ENCODE assay signal across 33 cellular contexts in the genomic region with DNA sequence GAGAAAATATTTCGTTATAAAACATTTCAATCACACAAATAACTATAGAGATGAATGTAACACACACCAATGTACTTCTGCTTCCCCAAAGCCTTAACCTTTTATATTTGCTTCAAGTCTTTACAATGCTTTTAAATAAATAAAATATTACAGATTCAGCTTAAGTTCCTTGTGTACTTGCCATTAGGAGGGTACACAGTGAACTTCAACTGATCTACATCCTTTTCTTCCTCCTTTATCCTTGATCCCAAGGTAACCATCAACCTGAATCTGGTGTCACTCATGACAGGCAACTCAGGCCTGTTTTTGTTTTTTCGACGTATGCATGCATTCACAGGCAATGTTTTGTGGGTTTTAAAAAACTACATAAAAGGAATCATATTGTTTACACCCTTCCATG. TPM values are rescaled to one million over a fixed set of nuclear protein-coding genes. Genes with fewer than 3 reads are reported as not detected.
DNase-seq lines count a peak whose midpoint lies in the region; ATAC-seq, FAIRE-seq and TF ChIP-seq lines count a peak whose summit lies in the region.
"Had no signal": no experiment of that assay in that cellular context is flagged by ENCODE, and none has a peak within 500 bp of the region (broad histone marks: within the 10 kb centered on the region; RNA-seq: fewer than 3 reads in every experiment).

No MANE protein-coding gene starts in this region.

- POLR2A ChIA-PET in H1 (lab: Charles Lee; ENCODE audit: partially characterized antibody) = interaction anchor here (2.6 kb wide), 1 partner anchor 9 kb away, joined by 10 read pairs; a partner anchor contains a TSS
- POLR2A ChIA-PET in CD4-positive, alpha-beta T cell (lab: Charles Lee) = no interaction called here

- no peak overlapping the region for H3K9ac ChIP-seq in H1 (replicated peaks in 1 of 4; ENCODE audit: extremely low read depth in 1 of 4, low read depth in 3 of 4, low read length in 3 of 4)
- H3K9ac ChIP-seq: BLaER1; BLaER1 treated with 17β-estradiol and CSF1 and Interleukin-3, amounts not matched to agents 10 nM and 100 nM had no signal

- no peaks in the 10 kb centered on the region for H3K79me2 ChIP-seq in H1 (ENCODE audit: control insufficient read depth in 1 of 2, insufficient read depth in 2 of 2, low read length in 2 of 2)

- no peak for FAIRE-seq in H1 (lab: Jason Lieb, UNC)
- FAIRE-seq: A204.1, A549, D721Med had no signal

- TF ChIP-seq POLR2A in H1 (IDR thresholded peaks at IDR 0.05; ENCODE audit: control extremely low read depth in 1 of 2, low read depth in 2 of 2, low read length in 2 of 2) = no peak

- H3K18ac ChIP-seq in H1 (ENCODE audit: extremely low read depth, low read length) = no peak overlapping the region

- H2BK20ac ChIP-seq in H1 (ENCODE audit: low read length) = 0 out of 2 replicates have a peak overlapping the region, but pooled peaks have one; percentile 36

- no peak overlapping the region for H3K23ac ChIP-seq in H1 (ENCODE audit: insufficient read length)

- H2BK15ac ChIP-seq in H1 (ENCODE audit: low read length) = no peak overlapping the region

- no peaks in the 10 kb centered on the region for H3K4me1 Mint-ChIP-seq in CD4-positive, alpha-beta T cell (ENCODE audit: low read depth)
- H3K4me1 Mint-ChIP-seq: CD14-positive monocyte; CD4-positive, alpha-beta memory T cell; CD4-positive, CD25-positive, alpha-beta regulatory T cell; CD8-positive, alpha-beta memory T cell had no signal

- no peak overlapping the region for H2BK12ac ChIP-seq in H1 (ENCODE audit: low read depth, low read length)

- intact Hi-C loops in CD4-positive, alpha-beta T cell (cut with DNase I, micrococcal nuclease) = no loop called here

- no peak overlapping the region for H4K91ac ChIP-seq in H1 (replicated peaks; ENCODE audit: insufficient read length, low read length)

- H3K27me3 Mint-ChIP-seq in CD4-positive, alpha-beta T cell = peaks cover 22% of the 10 kb centered on the region
- H3K27me3 Mint-ChIP-seq: CD4-positive, alpha-beta memory T cell had no signal

- H3K4ac ChIP-seq in H1 (replicated peaks; ENCODE audit: insufficient read length, low read depth, low read length) = no peak overlapping the region

- no peaks in the 10 kb centered on the region for H3K36me3 ChIP-seq in H1 (ENCODE audit: control insufficient read depth in 2 of 4, insufficient read depth in 4 of 4, low read length in 3 of 4)
- H3K36me3 ChIP-seq: BE2C; BLaER1; BLaER1 treated with 17β-estradiol and CSF1 and Interleukin-3, amounts not matched to agents 10 nM and 100 nM had no signal

- no peak overlapping the region for H4K8ac ChIP-seq in H1 (ENCODE audit: extremely low read depth, insufficient read depth, low read length)

- no peak for ATAC-seq in CD4-positive, alpha-beta T cell (ENCODE audit: poor library complexity)
- ATAC-seq: A549; CD8-positive, alpha-beta T cell had no signal

- no peaks in the 10 kb centered on the region for H3K23me2 ChIP-seq in H1 (ENCODE audit: low read depth, low read length)

- H3K56ac ChIP-seq in H1 (replicated peaks; ENCODE audit: insufficient read length, low read depth, low read length) = no peak overlapping the region

- no peak overlapping the region for H2BK5ac ChIP-seq in H1 (ENCODE audit: low read depth, low read length)

- 99% methylated on average over 3 of the region's 3 CpGs; no CpG with 5 or more reads in 1 of the 2 experiments for WGBS in H1 (ENCODE audit: extremely low coverage in 1 of 2, insufficient coverage in 1 of 2, insufficient read length in 1 of 2, insufficient replicate concordance in 2 of 2, low coverage in 1 of 2, low lambda C conversion rate in 2 of 2, missing lambda C conversion rate in 1 of 2), 2 experiments

- H3K9me3 ChIP-seq in H1 (ENCODE audit: insufficient read depth in 2 of 2, low read depth in 1 of 2, low read length in 1 of 2) = no peaks in the 10 kb centered on the region
- H3K9me3 ChIP-seq in CD4-positive, alpha-beta T cell (ENCODE audit: control insufficient read depth, low read length) = no peaks in the 10 kb centered on the region
- H3K9me3 ChIP-seq: A549; BE2C; BLaER1; BLaER1 treated with 17β-estradiol and CSF1 and Interleukin-3, amounts not matched to agents 10 nM and 100 nM; Caco-2 had no signal

- H2BK120ac ChIP-seq in H1 (replicated peaks; ENCODE audit: low read depth, low read length) = peak overlapping the region; percentile 87

- TF ChIP-seq RAD21 in H1 (IDR thresholded peaks at IDR 0.05 in 1 of 2, conservative IDR thresholded peaks at IDR 0.05 in 1 of 2; ENCODE audit: low read depth in 2 of 2, low read length in 2 of 2) = no peak

- H3K4me3 ChIP-seq in LNCaP clone FGC (ENCODE audit: low read depth, low read length) (no peak overlapping the region), H1 (ENCODE audit: extremely low read depth in 1 of 4, insufficient read depth in 2 of 4, low read depth in 3 of 4, low read length in 4 of 4) (no peak overlapping the region)
- H3K4me3 ChIP-seq: A549; BLaER1; BLaER1 treated with 17β-estradiol and CSF1 and Interleukin-3, amounts not matched to agents 10 nM and 100 nM had no signal

- H4K20me1 ChIP-seq in H1 (replicated peaks in 1 of 2; ENCODE audit: control insufficient read depth in 1 of 2, insufficient read depth in 2 of 2, low read length in 2 of 2) = no peaks in the 10 kb centered on the region
- H4K20me1 ChIP-seq: BLaER1; BLaER1 treated with 17β-estradiol and CSF1 and Interleukin-3, amounts not matched to agents 10 nM and 100 nM had no signal

- H3K9me3 Mint-ChIP-seq in CD4-positive, alpha-beta T cell = no peaks in the 10 kb centered on the region
- H3K9me3 Mint-ChIP-seq: CD14-positive monocyte; CD4-positive, alpha-beta memory T cell; CD4-positive, CD25-positive, alpha-beta regulatory T cell; CD8-positive, alpha-beta memory T cell; CD8-positive, alpha-beta T cell had no signal

- CTCF ChIA-PET in H1 (lab: Charles Lee; ENCODE audit: partially characterized antibody) = interaction anchor here (0.6 to 1.3 kb wide), 2 partner anchors 41 to 66 kb away, joined by 3 to 7 read pairs; no protein-coding TSS in a partner anchor
- CTCF ChIA-PET in CD4-positive, alpha-beta T cell (lab: Charles Lee) = no interaction called here

- H3K4me1 ChIP-seq in H1 (replicated peaks in 1 of 4; ENCODE audit: control insufficient read depth in 3 of 4, insufficient read depth in 4 of 4, low read length in 3 of 4) = peaks cover 0 to 8% (median 5%) of the 10 kb centered on the region in 4 experiments; a peak in 4 of 7 replicates
- H3K4me1 ChIP-seq: BE2C, Caco-2 had no signal

- H3K4me2 ChIP-seq in H1 (ENCODE audit: insufficient read depth in 1 of 2, low read depth in 2 of 2, low read length in 2 of 2) = no peak overlapping the region
- H3K4me2 ChIP-seq: A549, BLaER1 had no signal

- DNase-seq in LNCaP clone FGC (ENCODE audit: low read depth) = peak; percentile 86
- DNase-seq in H1 (ENCODE audit: low read depth in 1 of 2, low spot score in 2 of 2) = no peak
- no peak for DNase-seq in medulla oblongata (ENCODE audit: extremely low spot score)
- no peak for DNase-seq in NCI-H1105 treated with DMSO at 0.1 percent for 48 hours (lab: John Stamatoyannopoulos, UW)
- DNase-seq in CD4-positive, alpha-beta T cell = no peak
- DNase-seq: 8988T; ACHN; AML-193; BE2C; C1 segment of cervical spinal cord; Caco-2; Calu3; CD4-positive, alpha-beta memory T cell; CD4-positive, CD25-positive, alpha-beta regulatory T cell; CD8-positive, alpha-beta memory T cell; CD8-positive, alpha-beta T cell; COR-L47; DMS 273 treated with DMSO at 0.1 percent for 48 hours; DMS153; DMS53; DMS79; DMS79 treated with DMSO at 0.1 percent for 48 hours; DND-41; EL had no signal

- H3K79me1 ChIP-seq in H1 (ENCODE audit: low read depth, low read length) = no peaks in the 10 kb centered on the region

- TF ChIP-seq CTCF in LNCaP clone FGC (IDR thresholded peaks at IDR 0.05; ENCODE audit: control insufficient read depth, extremely low read depth, insufficient read depth) = no peak
- no peak for TF ChIP-seq CTCF in VCaP (conservative IDR thresholded peaks at IDR 0.05)
- TF ChIP-seq CTCF in H1 (IDR thresholded peaks at IDR 0.05; ENCODE audit: control extremely low read depth in 1 of 3, insufficient read depth in 1 of 3, low read depth in 1 of 3, low read length in 3 of 3) = no peak
- no peak for TF ChIP-seq CTCF in CD4-positive, alpha-beta T cell (IDR thresholded peaks at IDR 0.05)

- no peak overlapping the region for H3K27ac Mint-ChIP-seq in CD4-positive, alpha-beta T cell
- H3K27ac Mint-ChIP-seq: B cell; CD14-positive monocyte; CD4-positive, alpha-beta memory T cell; CD4-positive, CD25-positive, alpha-beta regulatory T cell; CD8-positive, alpha-beta memory T cell; CD8-positive, alpha-beta T cell had no signal

- H4K5ac ChIP-seq in H1 (ENCODE audit: insufficient read length, low read depth, low read length) = no peak overlapping the region

- no peak overlapping the region for H3K4me3 Mint-ChIP-seq in CD4-positive, alpha-beta T cell
- H3K4me3 Mint-ChIP-seq: B cell; CD14-positive monocyte; CD4-positive, alpha-beta memory T cell; CD4-positive, CD25-positive, alpha-beta regulatory T cell; CD8-positive, alpha-beta memory T cell; CD8-positive, alpha-beta T cell had no signal

- H2AFZ ChIP-seq in H1 (ENCODE audit: low read length) = no peak overlapping the region

- no peak overlapping the region for H2AK5ac ChIP-seq in H1 (ENCODE audit: low read depth, low read length)

- no peaks in the 10 kb centered on the region for H3K36me3 Mint-ChIP-seq in CD4-positive, alpha-beta T cell (ENCODE audit: low read depth)
- H3K36me3 Mint-ChIP-seq: CD14-positive monocyte; CD4-positive, alpha-beta memory T cell; CD4-positive, CD25-positive, alpha-beta regulatory T cell; CD8-positive, alpha-beta T cell had no signal

- TF ChIP-seq EP300 in H1 (IDR thresholded peaks at IDR 0.05; ENCODE audit: borderline replicate concordance in 1 of 2, low read depth in 2 of 2, low read length in 2 of 2) = no peak

- no peaks in the 10 kb centered on the region for H3K27me3 ChIP-seq in H1 (replicated peaks in 1 of 4; ENCODE audit: control insufficient read depth in 3 of 4, extremely low read depth in 1 of 4, insufficient read depth in 3 of 4, low read length in 3 of 4)
- H3K27me3 ChIP-seq in CD4-positive, alpha-beta T cell (ENCODE audit: control insufficient read depth, insufficient read depth, low read length) = no peaks in the 10 kb centered on the region
- H3K27me3 ChIP-seq: BLaER1; BLaER1 treated with 17β-estradiol and CSF1 and Interleukin-3, amounts not matched to agents 10 nM and 100 nM had no signal

- H3K27ac ChIP-seq in VCaP = peak overlapping the region; percentile 83
- H3K27ac ChIP-seq in H1 (ENCODE audit: low read depth, low read length) = no peak overlapping the region
- no peak overlapping the region for H3K27ac ChIP-seq in CD4-positive, alpha-beta T cell (ENCODE audit: low read depth, low read length)
- H3K27ac ChIP-seq: 22Rv1; A549; BLaER1; BLaER1 treated with 17β-estradiol and CSF1 and Interleukin-3, amounts not matched to agents 10 nM and 100 nM had no signal

- no peak overlapping the region for H3K14ac ChIP-seq in H1 (ENCODE audit: insufficient read length)

RNA-seq across cellular contexts. Expression of a gene that starts 9.3 kb away (rescaled TPM):
- total RNA-seq in H1 (2021; fragmentation: NEBNext Ultra II Directional; extraction: Animal tissue kit (Norgen Biotek cat#: 25700)) = 110 and 120 TPM in 2 replicates
- 156 and 195 TPM in 2 replicates for polyA plus RNA-seq in H1 (2011; rRNA removed)
- polyA plus RNA-seq in H1 (2011; cell fraction: cytosol; rRNA removed) = 142 TPM
- polyA plus RNA-seq in H1 (2011; cell fraction: nucleus; rRNA removed) = 377 TPM
- 83.6 to 102 TPM (median 91.8 TPM) in 4 replicates for polyA plus RNA-seq in H1 (2012, experiment 1 of 2)
- 36.0 TPM for polyA plus RNA-seq in H1 (2012, experiment 2 of 2)
- 166 TPM for polyA plus RNA-seq in H1 (2013, experiment 1 of 2)
- 181 TPM for polyA plus RNA-seq in H1 (2013, experiment 2 of 2)
- 331 and 335 TPM in 2 replicates for polyA minus RNA-seq in H1 (2011; rRNA and poly(A)+ RNA removed)
- 139 TPM for polyA minus RNA-seq in H1 (2011; cell fraction: cytosol; rRNA and poly(A)+ RNA removed)
- polyA minus RNA-seq in H1 (2011; cell fraction: nucleus; rRNA and poly(A)+ RNA removed) = 80.5 TPM
- 10 to 100 TPM; 20.3 to 23.1 TPM for total RNA-seq in CD4-positive, alpha-beta T cell
